In genomic region chr4:71616168-71616811, GRCh38 we compare ENCODE assay signal across 21 cellular contexts.
DNase-seq lines count a peak whose midpoint lies in the region; ATAC-seq, FAIRE-seq and TF ChIP-seq lines count a peak whose summit lies in the region.
"Had no signal": no experiment of that assay in that cellular context is flagged by ENCODE, and none has a peak within 500 bp of the region (broad histone marks: within the 10 kb centered on the region; RNA-seq: fewer than 3 reads in every experiment).

No MANE protein-coding gene starts in this region.

- H2AFZ ChIP-seq in HepG2 (ENCODE audit: low read length): no peak overlapping the region

- ATAC-seq in HepG2: peak; percentile 54
- ATAC-seq in HG03457 (IDR thresholded peaks at IDR 0.05; ENCODE audit: unreplicated experiment): no peak

- intact Hi-C loops in Calu3 (cut with micrococcal nuclease; ENCODE audit: unreplicated experiment): no loop called here
- intact Hi-C loops in HepG2 (cut with micrococcal nuclease; ENCODE audit: unreplicated experiment): no loop called here

- no peak overlapping the region for H3K9ac ChIP-seq in HepG2 (ENCODE audit: insufficient read depth, low read depth, low read length)
- H3K9ac ChIP-seq: BLaER1 had no signal

- peaks cover 7% of the 10 kb centered on the region; the same call in 1 of the 2 replicates for H3K4me1 ChIP-seq in HepG2 (ENCODE audit: insufficient read depth, low read length)
- H3K4me1 ChIP-seq: HAP-1 had no signal

- peak overlapping the region; percentile 44 for H3K27ac Mint-ChIP-seq in Calu3 (ENCODE audit: unreplicated experiment)
- H3K27ac Mint-ChIP-seq: B cell; CD14-positive monocyte; CD4-positive, alpha-beta T cell; CD8-positive, alpha-beta memory T cell had no signal

- BruUV-seq in Calu3 (replicated peaks; lab: Mats Ljungman, UMichigan) (no TSS peak), HepG2 (replicated peaks; lab: Mats Ljungman, UMichigan) (no TSS peak)

- no peak for TF ChIP-seq CTCF in Calu3 (IDR thresholded peaks at IDR 0.05; ENCODE audit: unreplicated experiment)
- no peak for TF ChIP-seq CTCF in HepG2 (CRISPR knock-in tag; IDR thresholded peaks at IDR 0.05)

- H3K9me3 ChIP-seq in HepG2 (ENCODE audit: low read length): peaks cover 12% of the 10 kb centered on the region; the same call in 1 of the 2 replicates
- H3K9me3 ChIP-seq: HAP-1 had no signal

- H3K4me3 Mint-ChIP-seq in Calu3 (ENCODE audit: low read depth, unreplicated experiment): no peak overlapping the region
- H3K4me3 Mint-ChIP-seq: B cell; CD14-positive monocyte; CD4-positive, alpha-beta T cell; CD8-positive, alpha-beta memory T cell had no signal

- no peak for TF ChIP-seq POLR2A in HepG2 (IDR thresholded peaks at IDR 0.05; ENCODE audit: insufficient read depth in 1 of 2, low read depth in 2 of 2, low read length in 2 of 2)

- no peaks in the 10 kb centered on the region for H3K27me3 Mint-ChIP-seq in Calu3 (ENCODE audit: unreplicated experiment)
- H3K27me3 Mint-ChIP-seq: CD4-positive, alpha-beta T cell had no signal

- FAIRE-seq in HepG2 (lab: Jason Lieb, UNC) (no peak), urothelium cell line (lab: Jason Lieb, UNC) (peak; percentile 17)
- FAIRE-seq: A204.1, G401.6, GM12892, H54 had no signal

- peaks cover 3% of the 10 kb centered on the region for H3K4me1 Mint-ChIP-seq in Calu3 (ENCODE audit: low read depth, unreplicated experiment)
- H3K4me1 Mint-ChIP-seq: B cell; CD14-positive monocyte; CD8-positive, alpha-beta memory T cell had no signal

- TF ChIP-seq RAD21 in HepG2 (CRISPR knock-in tag; IDR thresholded peaks at IDR 0.05): no peak

- POLR2A ChIA-PET in HepG2 (lab: Yijun Ruan, JAX): no interaction called here

- peaks cover 53% of the 10 kb centered on the region for H3K36me3 Mint-ChIP-seq in Calu3 (ENCODE audit: insufficient read depth, unreplicated experiment)
- H3K36me3 Mint-ChIP-seq: CD14-positive monocyte had no signal

- H3K4me2 ChIP-seq in HepG2 (ENCODE audit: low read depth, low read length): no peak overlapping the region
- H3K4me2 ChIP-seq: BLaER1 had no signal

- no peak overlapping the region for H3K4me3 ChIP-seq in HepG2 (replicated peaks in 1 of 3; ENCODE audit: insufficient read depth in 1 of 3, low read depth in 2 of 3, low read length in 3 of 3)
- H3K4me3 ChIP-seq: BLaER1, HAP-1 had no signal

- CTCF ChIA-PET in Calu3 (lab: Charles Lee): no interaction called here
- CTCF ChIA-PET in HepG2 (lab: Yijun Ruan, JAX; ENCODE audit: low intra/inter-chr PET ratio, low total read pairs): no interaction called here

- H3K36me3 ChIP-seq in HepG2 (replicated peaks in 1 of 2; ENCODE audit: control insufficient read depth in 1 of 2, insufficient read depth in 2 of 2, low read length in 2 of 2): no peaks in the 10 kb centered on the region
- H3K36me3 ChIP-seq: BLaER1, HAP-1 had no signal

- in situ Hi-C loops in HepG2 (cut with HindIII; ENCODE audit: extremely low pct_ligation_motif_present, low pct_unique_long_range_greater_than_20kb): no loop called here

- no peak for DNase-seq in Calu3
- peak; percentile 0 for DNase-seq in NCI-H69 (lab: John Stamatoyannopoulos, UW)
- no peak for DNase-seq in HepG2 (ENCODE audit: low spot score)
- no peak for DNase-seq in urothelium cell line (ENCODE audit: low spot score)
- no peak for DNase-seq in C1 segment of cervical spinal cord (lab: John Stamatoyannopoulos, UW)
- DNase-seq in activated effector memory CD4-positive, alpha-beta T cell treated with Interleukin-2 at 50 U/mL for 16 hours: no peak
- DNase-seq: CD4-positive, alpha-beta T cell; CD8-positive, alpha-beta memory T cell; DMS53; DMS79 treated with DMSO at 0.1 percent for 48 hours; GOT3 had no signal

- H3K27me3 ChIP-seq in HepG2 (ENCODE audit: control insufficient read depth in 1 of 2, insufficient read depth in 2 of 2, low read length in 2 of 2): no peaks in the 10 kb centered on the region
- H3K27me3 ChIP-seq: BLaER1 had no signal

- 3% methylated on average over 3 of the region's 3 CpGs for WGBS in HepG2 (ENCODE audit: low lambda C conversion rate)

- no peaks in the 10 kb centered on the region for H3K79me2 ChIP-seq in HepG2 (ENCODE audit: insufficient read depth, low read length)

- H3K9me3 Mint-ChIP-seq in Calu3 (ENCODE audit: low read depth, unreplicated experiment): peaks cover 22% of the 10 kb centered on the region

- no peak overlapping the region for H3K27ac ChIP-seq in HepG2 (ENCODE audit: extremely low read length, insufficient read depth, low read length)
- H3K27ac ChIP-seq: 22Rv1, BLaER1 had no signal

- TF ChIP-seq EP300 in HepG2 (IDR thresholded peaks at IDR 0.05; ENCODE audit: low read depth in 2 of 2, low read length in 2 of 2) (no peak), HepG2 (CRISPR knock-in tag; IDR thresholded peaks at IDR 0.05; ENCODE audit: borderline replicate concordance) (no peak)

- no peaks in the 10 kb centered on the region for H4K20me1 ChIP-seq in HepG2 (ENCODE audit: insufficient read depth, low read length)
- H4K20me1 ChIP-seq: BLaER1 had no signal

TF ChIP-seq in HepG2, 621 proteins besides CTCF, POLR2A, EP300 and RAD21 (continues in another document):
- TF ChIP-seq POGZ (CRISPR knock-in tag; IDR thresholded peaks at IDR 0.05) (no peak), ZNF274 (CRISPR knock-in tag; IDR thresholded peaks at IDR 0.05) (no peak), ZNF839 (CRISPR knock-in tag; IDR thresholded peaks at IDR 0.05; ENCODE audit: borderline replicate concordance) (no peak), ONECUT2 (CRISPR knock-in tag; IDR thresholded peaks at IDR 0.05) (no peak), FOSL2 (CRISPR knock-in tag; IDR thresholded peaks at IDR 0.05) (peak; percentile 57), ZMYM3 (CRISPR knock-in tag; IDR thresholded peaks at IDR 0.05) (no peak), FOXA3 (CRISPR knock-in tag; IDR thresholded peaks at IDR 0.05) (0 out of 2 replicates have a peak, but pooled peaks have one; percentile 32), MAZ (IDR thresholded peaks at IDR 0.05; ENCODE audit: borderline replicate concordance, low read depth, low read length) (no peak), MAZ (CRISPR knock-in tag; IDR thresholded peaks at IDR 0.05; ENCODE audit: low read depth) (no peak), ZNF12 (CRISPR knock-in tag; IDR thresholded peaks at IDR 0.05) (0 out of 2 replicates have a peak, but pooled peaks have one; percentile 23), ARID5B (CRISPR knock-in tag; IDR thresholded peaks at IDR 0.05) (peak; percentile 47), USF2 (IDR thresholded peaks at IDR 0.05; ENCODE audit: low read depth, low read length) (no peak), USF2 (CRISPR knock-in tag; IDR thresholded peaks at IDR 0.05; ENCODE audit: borderline replicate concordance) (no peak), REL (CRISPR knock-in tag; conservative IDR thresholded peaks at IDR 0.05) (no peak), RARA (CRISPR knock-in tag; IDR thresholded peaks at IDR 0.05) (peak; percentile 38; the same call in 1 of the 2 replicates), CEBPB (IDR thresholded peaks at IDR 0.05; ENCODE audit: borderline replicate concordance, low read depth, low read length) (peak; percentile 79), BCL6 (CRISPR knock-in tag; IDR thresholded peaks at IDR 0.05) (peak; percentile 89), U2AF2 (IDR thresholded peaks at IDR 0.05; ENCODE audit: low read depth, low read length) (no peak), FOXA1 (IDR thresholded peaks at IDR 0.05) (no peak), FOXA1 (CRISPR knock-in tag; IDR thresholded peaks at IDR 0.05) (peak; percentile 42; the same call in 1 of the 2 replicates), PHF20 (CRISPR knock-in tag; IDR thresholded peaks at IDR 0.05) (no peak), CEBPG (CRISPR knock-in tag; IDR thresholded peaks at IDR 0.05) (peak; percentile 83), RBFOX2 (IDR thresholded peaks at IDR 0.05; ENCODE audit: low read depth, low read length) (no peak)
